ENCODE assay signal across 13 cellular contexts in the genomic region with DNA sequence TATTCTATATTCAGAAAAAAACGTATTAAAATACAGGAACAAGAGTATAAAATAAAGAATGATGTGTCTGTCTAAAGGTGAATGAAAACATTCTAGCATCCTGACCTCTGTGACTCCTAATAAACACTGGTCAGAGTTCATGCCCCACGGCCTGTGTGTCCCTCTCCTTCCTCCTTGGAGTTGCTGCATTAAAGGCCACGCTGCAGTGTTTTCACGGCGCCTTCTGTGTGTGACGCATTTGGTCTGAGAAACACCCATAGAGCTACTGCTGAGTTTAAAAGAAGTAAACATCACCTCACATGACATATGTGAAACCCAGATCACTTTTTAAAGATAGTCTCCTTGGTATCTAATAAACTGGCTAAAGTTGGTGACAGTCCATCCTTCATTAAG.
"Had no signal": no experiment of that assay in that cellular context is flagged by ENCODE, and none has a peak within 500 bp of the region (broad histone marks: within the 10 kb centered on the region; RNA-seq: fewer than 3 reads in every experiment).

No MANE protein-coding gene starts in this region.

- H3K4me3 ChIP-seq: body of pancreas, lower lobe of right lung, pancreas, stomach, tibial nerve had no signal

- H3K9me3 ChIP-seq: body of pancreas, lower lobe of right lung, pancreas, stomach, tibial nerve had no signal

- H3K4me1 ChIP-seq: body of pancreas, pancreas had no signal

- H3K36me3 Mint-ChIP-seq: activated naive CD4-positive, alpha-beta T cell treated with anti-CD3 and anti-CD28 coated beads, Interleukin-2, amount 10 ng/mL, durations not matched to agents 7 days and 5 days had no signal

- H3K27ac ChIP-seq: body of pancreas, lower lobe of right lung, pancreas had no signal

- ATAC-seq: effector memory CD8-positive, alpha-beta T cell; T-helper 17 cell had no signal

- H3K27me3 ChIP-seq: body of pancreas, pancreas, stomach, tibial nerve had no signal

- H3K27ac Mint-ChIP-seq: activated B cell treated with CpG ODN at 0.5 μM for 24 hours; activated naive CD4-positive, alpha-beta T cell treated with anti-CD3 and anti-CD28 coated beads, Interleukin-2, amount 10 ng/mL, durations not matched to agents 7 days and 5 days; activated T-helper 2 cell treated with anti-CD3 and anti-CD28 coated beads, Interferon-gamma antibody, Interleukin-2, Interleukin-4, amounts not matched to agents 10 μg/mL and 5 μg/mL and 100 μg/mL, durations not matched to agents 14 hours and 24 hours and 36 hours; T-helper 17 cell had no signal

- H3K27me3 Mint-ChIP-seq: activated B cell treated with CpG ODN at 0.5 μM for 24 hours; dendritic cell treated with granulocyte-macrophage colony-stimulating factor and Interleukin-4, amounts not matched to agents 40 ng/mL and 50 ng/mL, for 4 days had no signal

- H3K9me3 Mint-ChIP-seq: activated B cell treated with CpG ODN at 0.5 μM for 24 hours; activated CD4-positive, alpha-beta T cell treated with anti-CD3 and anti-CD28 coated beads, Interleukin-2, amount 10 ng/mL, durations not matched to agents 7 days and 5 days; activated naive CD4-positive, alpha-beta T cell treated with anti-CD3 and anti-CD28 coated beads, Interleukin-2, amount 10 ng/mL, durations not matched to agents 7 days and 5 days; activated T-helper 2 cell treated with anti-CD3 and anti-CD28 coated beads, Interferon-gamma antibody, Interleukin-2, Interleukin-4, amounts not matched to agents 10 μg/mL and 5 μg/mL and 100 μg/mL, durations not matched to agents 14 hours and 24 hours and 36 hours; dendritic cell treated with granulocyte-macrophage colony-stimulating factor and Interleukin-4, amounts not matched to agents 40 ng/mL and 50 ng/mL, for 4 days; effector memory CD8-positive, alpha-beta T cell had no signal

- H3K36me3 ChIP-seq: pancreas had no signal

- DNase-seq: activated B cell treated with CpG ODN at 0.5 μM for 24 hours; activated CD4-positive, alpha-beta T cell treated with anti-CD3 and anti-CD28 coated beads, Interleukin-2, amount 10 ng/mL, durations not matched to agents 7 days and 5 days; activated naive CD4-positive, alpha-beta T cell treated with anti-CD3 and anti-CD28 coated beads, Interleukin-2, amount 10 ng/mL, durations not matched to agents 7 days and 5 days; activated T-cell treated with anti-CD3 and anti-CD28 coated beads for 4 hours; effector memory CD8-positive, alpha-beta T cell; lower lobe of right lung; T-helper 17 cell had no signal

- H3K4me3 Mint-ChIP-seq: activated B cell treated with CpG ODN at 0.5 μM for 24 hours; activated CD4-positive, alpha-beta T cell treated with anti-CD3 and anti-CD28 coated beads, Interleukin-2, amount 10 ng/mL, durations not matched to agents 7 days and 5 days; activated naive CD4-positive, alpha-beta T cell treated with anti-CD3 and anti-CD28 coated beads, Interleukin-2, amount 10 ng/mL, durations not matched to agents 7 days and 5 days; dendritic cell treated with granulocyte-macrophage colony-stimulating factor and Interleukin-4, amounts not matched to agents 40 ng/mL and 50 ng/mL, for 4 days; effector memory CD8-positive, alpha-beta T cell; T-helper 17 cell had no signal
